In the genomic region with DNA sequence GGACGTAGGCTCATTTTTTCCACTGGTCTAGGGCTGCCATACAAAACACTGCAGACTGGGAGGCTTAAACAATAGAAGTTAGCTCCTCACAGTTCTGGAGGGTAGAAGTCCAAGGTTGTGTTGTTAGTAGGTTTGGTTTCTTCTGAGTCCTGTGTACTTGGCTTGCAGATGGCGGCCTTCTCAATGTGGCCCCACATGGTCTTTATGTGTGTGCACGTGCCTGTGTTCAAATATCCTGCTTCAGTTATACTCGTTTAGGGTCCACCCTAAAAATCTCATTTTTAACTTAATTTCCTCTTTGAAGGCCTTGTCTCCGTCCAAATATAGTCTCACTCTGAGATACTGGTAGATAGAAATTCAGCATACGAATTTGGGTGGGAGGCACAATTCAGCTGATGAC, we compare ENCODE assay signal across 29 cellular contexts.
DNase-seq lines count a peak whose midpoint lies in the region; ATAC-seq, FAIRE-seq and TF ChIP-seq lines count a peak whose summit lies in the region.
"Had no signal": no experiment of that assay in that cellular context is flagged by ENCODE, and none has a peak within 500 bp of the region (broad histone marks: within the 10 kb centered on the region; RNA-seq: fewer than 3 reads in every experiment).

No MANE protein-coding gene starts in this region.

- ATAC-seq in HepG2 (no peak), right lobe of liver (no peak)
- ATAC-seq: A549; CD8-positive, alpha-beta T cell had no signal

- no peak for TF ChIP-seq RAD21 in HepG2 (CRISPR knock-in tag; IDR thresholded peaks at IDR 0.05)

- peaks cover 2 to 7% of the 10 kb centered on the region in 2 experiments; a peak in 2 of 5 replicates for H3K27me3 ChIP-seq in HepG2 (ENCODE audit: control insufficient read depth in 1 of 2, insufficient read depth in 2 of 2, low read length in 2 of 2)
- no peaks in the 10 kb centered on the region for H3K27me3 ChIP-seq in right lobe of liver
- H3K27me3 ChIP-seq: BE2C; BLaER1; BLaER1 treated with 17β-estradiol and CSF1 and Interleukin-3, amounts not matched to agents 10 nM and 100 nM had no signal

- H2AFZ ChIP-seq in HepG2 (ENCODE audit: low read length): no peak overlapping the region

- no peaks in the 10 kb centered on the region for H3K79me2 ChIP-seq in HepG2 (ENCODE audit: insufficient read depth, low read length)

- POLR2A ChIA-PET in HepG2 (lab: Yijun Ruan, JAX): no interaction called here

- CTCF ChIA-PET in HepG2 (lab: Yijun Ruan, JAX; ENCODE audit: low intra/inter-chr PET ratio, low total read pairs): no interaction called here

- no peak for TF ChIP-seq EP300 in HepG2 (IDR thresholded peaks at IDR 0.05; ENCODE audit: low read depth in 2 of 2, low read length in 2 of 2)
- TF ChIP-seq EP300 in HepG2 (CRISPR knock-in tag; IDR thresholded peaks at IDR 0.05; ENCODE audit: borderline replicate concordance): no peak

- no TSS peak for BruUV-seq in HepG2 (replicated peaks; lab: Mats Ljungman, UMichigan)

- H3K4me3 ChIP-seq in HepG2 (replicated peaks in 1 of 3; ENCODE audit: insufficient read depth in 1 of 3, low read depth in 2 of 3, low read length in 3 of 3): no peak overlapping the region
- no peak overlapping the region for H3K4me3 ChIP-seq in right lobe of liver
- H3K4me3 ChIP-seq: A549; BLaER1; BLaER1 treated with 17β-estradiol and CSF1 and Interleukin-3, amounts not matched to agents 10 nM and 100 nM had no signal

- in situ Hi-C loops in HepG2 (cut with HindIII; ENCODE audit: extremely low pct_ligation_motif_present, low pct_unique_long_range_greater_than_20kb): no loop called here

- H3K4me1 ChIP-seq in HepG2 (ENCODE audit: insufficient read depth, low read length) (no peaks in the 10 kb centered on the region), right lobe of liver (no peaks in the 10 kb centered on the region)
- H3K4me1 ChIP-seq: A549; BE2C; BLaER1; BLaER1 treated with 17β-estradiol and CSF1 and Interleukin-3, amounts not matched to agents 10 nM and 100 nM; Caco-2 had no signal

- no peaks in the 10 kb centered on the region for H4K20me1 ChIP-seq in HepG2 (ENCODE audit: insufficient read depth, low read length)
- H4K20me1 ChIP-seq: BLaER1; BLaER1 treated with 17β-estradiol and CSF1 and Interleukin-3, amounts not matched to agents 10 nM and 100 nM had no signal

- TF ChIP-seq POLR2A in HepG2 (IDR thresholded peaks at IDR 0.05; ENCODE audit: insufficient read depth in 1 of 2, low read depth in 2 of 2, low read length in 2 of 2) (no peak), right lobe of liver (IDR thresholded peaks at IDR 0.05) (no peak)

- no peak for FAIRE-seq in HepG2 (lab: Jason Lieb, UNC)
- FAIRE-seq: A204.1, A549, D721Med had no signal

- no peak overlapping the region for H3K9ac ChIP-seq in HepG2 (ENCODE audit: insufficient read depth, low read depth, low read length)
- H3K9ac ChIP-seq: BLaER1; BLaER1 treated with 17β-estradiol and CSF1 and Interleukin-3, amounts not matched to agents 10 nM and 100 nM had no signal

- H3K36me3 ChIP-seq in HepG2 (replicated peaks in 1 of 2; ENCODE audit: control insufficient read depth in 1 of 2, insufficient read depth in 2 of 2, low read length in 2 of 2) (no peaks in the 10 kb centered on the region), right lobe of liver (no peaks in the 10 kb centered on the region)
- H3K36me3 ChIP-seq: BE2C; BLaER1; BLaER1 treated with 17β-estradiol and CSF1 and Interleukin-3, amounts not matched to agents 10 nM and 100 nM had no signal

- WGBS in HepG2 (ENCODE audit: low lambda C conversion rate): 3% methylated on average over 6 of the region's 6 CpGs
- 85% methylated on average over 5 of the region's 6 CpGs for WGBS in right lobe of liver (ENCODE audit: insufficient coverage, low coverage, low lambda C conversion rate, missing lambda C conversion rate)

- DNase-seq in HepG2 (ENCODE audit: low spot score): no peak
- no peak for DNase-seq in right lobe of liver
- DNase-seq: 8988T; ACHN; AML-193; BE2C; C1 segment of cervical spinal cord; Caco-2; Calu3; CD4-positive, alpha-beta memory T cell; CD4-positive, alpha-beta T cell; CD4-positive, CD25-positive, alpha-beta regulatory T cell; CD8-positive, alpha-beta memory T cell; CD8-positive, alpha-beta T cell; COR-L47; DMS 273 treated with DMSO at 0.1 percent for 48 hours; DMS153; DMS53; DMS79; DMS79 treated with DMSO at 0.1 percent for 48 hours; DND-41; EL had no signal

- no peaks in the 10 kb centered on the region for H3K9me3 ChIP-seq in HepG2 (ENCODE audit: low read length)
- H3K9me3 ChIP-seq in right lobe of liver: no peaks in the 10 kb centered on the region
- H3K9me3 ChIP-seq: A549, BE2C, Caco-2 had no signal

- no peak overlapping the region for H3K4me2 ChIP-seq in HepG2 (ENCODE audit: low read depth, low read length)
- H3K4me2 ChIP-seq: A549; BLaER1; BLaER1 treated with 17β-estradiol and CSF1 and Interleukin-3, amounts not matched to agents 10 nM and 100 nM had no signal

- intact Hi-C loops in HepG2 (cut with micrococcal nuclease; ENCODE audit: unreplicated experiment) (no loop called here), right lobe of liver (cut with DNase I) (no loop called here)

- no peak for TF ChIP-seq CTCF in HepG2 (CRISPR knock-in tag; IDR thresholded peaks at IDR 0.05)
- TF ChIP-seq CTCF in right lobe of liver (IDR thresholded peaks at IDR 0.05): no peak

- H3K27ac ChIP-seq in HepG2 (ENCODE audit: extremely low read length, insufficient read depth, low read length): no peak overlapping the region
- no peak overlapping the region for H3K27ac ChIP-seq in right lobe of liver
- H3K27ac ChIP-seq: 22Rv1; A549; BLaER1; BLaER1 treated with 17β-estradiol and CSF1 and Interleukin-3, amounts not matched to agents 10 nM and 100 nM; C4-2B had no signal

TF ChIP-seq in HepG2, 621 proteins besides CTCF, POLR2A, EP300 and RAD21:
- TF ChIP-seq PCBP1 (IDR thresholded peaks at IDR 0.05; ENCODE audit: borderline replicate concordance, low read depth, low read length): no peak
- no peak for TF ChIP-seq ERF (CRISPR knock-in tag; IDR thresholded peaks at IDR 0.05)
- no peak for TF ChIP-seq RARA (CRISPR knock-in tag; IDR thresholded peaks at IDR 0.05)
- peak; percentile 98 for TF ChIP-seq MNT (IDR thresholded peaks at IDR 0.05)
- TF ChIP-seq GMEB1 (CRISPR knock-in tag; IDR thresholded peaks at IDR 0.05; ENCODE audit: borderline replicate concordance): no peak
- no peak for TF ChIP-seq SIX1 (CRISPR knock-in tag; IDR thresholded peaks at IDR 0.05; ENCODE audit: borderline replicate concordance)
- TF ChIP-seq FUBP1 (CRISPR knock-in tag; IDR thresholded peaks at IDR 0.05; ENCODE audit: borderline replicate concordance): no peak
- no peak for TF ChIP-seq ZBTB43 (CRISPR knock-in tag; conservative IDR thresholded peaks at IDR 0.05)
